In genomic region chr7:107064255-107064654, GRCh38 we compare ENCODE assay signal across 27 cellular contexts. TPM values are rescaled to one million over a fixed set of nuclear protein-coding genes. Genes with fewer than 3 reads are reported as not detected.
DNase-seq lines count a peak whose midpoint lies in the region; ATAC-seq and TF ChIP-seq lines count a peak whose summit lies in the region.
"Had no signal": no experiment of that assay in that cellular context is flagged by ENCODE, and none has a peak within 500 bp of the region (broad histone marks: within the 10 kb centered on the region; RNA-seq: fewer than 3 reads in every experiment).

No MANE protein-coding gene starts in this region.

- BruUV-seq in OCI-LY7 (replicated peaks; lab: Mats Ljungman, UMichigan) = no TSS peak

- H3K4me1 Mint-ChIP-seq in nephron progenitor cell (peaks cover 23% of the 10 kb centered on the region), chondrocyte (ENCODE audit: low read depth) (peaks cover 16% of the 10 kb centered on the region)
- no peaks in the 10 kb centered on the region for H3K4me1 Mint-ChIP-seq in activated naive CD8-positive, alpha-beta T cell treated with anti-CD3 and anti-CD28 coated beads, Interleukin-2, amount 50 U/mL, for 24 hours

- H3K4me2 ChIP-seq in OCI-LY7 (ENCODE audit: low read length) = peak overlapping the region; percentile 86
- H3K4me2 ChIP-seq: BLaER1, PC-9 had no signal

- H3K4me3 Mint-ChIP-seq in nephron progenitor cell = no peak overlapping the region
- H3K4me3 Mint-ChIP-seq in chondrocyte (ENCODE audit: unreplicated experiment) = no peak overlapping the region
- H3K4me3 Mint-ChIP-seq in activated naive CD8-positive, alpha-beta T cell treated with anti-CD3 and anti-CD28 coated beads, Interleukin-2, amount 50 U/mL, for 24 hours = no peak overlapping the region
- H3K4me3 Mint-ChIP-seq: CD4-positive, alpha-beta T cell; H9; HFFc6 had no signal

- CTCF ChIA-PET in OCI-LY7 (lab: Charles Lee; ENCODE audit: unreplicated experiment) = no interaction called here

- H3K27me3 Mint-ChIP-seq in nephron progenitor cell (ENCODE audit: low read depth, poor library complexity) (no peaks in the 10 kb centered on the region), chondrocyte (ENCODE audit: low read depth) (no peaks in the 10 kb centered on the region)
- peaks cover 2% of the 10 kb centered on the region for H3K27me3 Mint-ChIP-seq in activated naive CD8-positive, alpha-beta T cell treated with anti-CD3 and anti-CD28 coated beads, Interleukin-2, amount 50 U/mL, for 24 hours

- H2AFZ ChIP-seq in OCI-LY7 (ENCODE audit: low read length) = peak overlapping the region; percentile 5; the same call in 1 of the 2 replicates
- H2AFZ ChIP-seq: PC-9 had no signal

- H3K27ac ChIP-seq in OCI-LY7 (ENCODE audit: low read depth, low read length, poor library complexity, severe bottlenecking) (peak overlapping the region; percentile 67), dorsolateral prefrontal cortex (peak overlapping the region in 43 of 59 donors; percentile 8 to 91 (median 60)), temporal lobe (ENCODE audit: low read depth, low read length) (peak overlapping the region; percentile 69)
- H3K27ac ChIP-seq: BLaER1, HL-60, PC-9, SK-N-MC had no signal

- intact Hi-C loops in OCI-LY7 (cut with micrococcal nuclease; ENCODE audit: unreplicated experiment) = loop anchor here (1.0 kb wide), 1 partner anchor 26 kb away; no protein-coding TSS in a partner anchor
- intact Hi-C loops in dorsolateral prefrontal cortex (cut with DNase I) = no loop called here

- H3K36me3 Mint-ChIP-seq in nephron progenitor cell (ENCODE audit: low read depth) = no peaks in the 10 kb centered on the region
- no peaks in the 10 kb centered on the region for H3K36me3 Mint-ChIP-seq in chondrocyte (ENCODE audit: low read depth)
- H3K36me3 Mint-ChIP-seq in activated naive CD8-positive, alpha-beta T cell treated with anti-CD3 and anti-CD28 coated beads, Interleukin-2, amount 50 U/mL, for 24 hours (ENCODE audit: low read depth) = no peaks in the 10 kb centered on the region

- peaks cover 32% of the 10 kb centered on the region for H3K36me3 ChIP-seq in OCI-LY7 (ENCODE audit: insufficient read depth, low read length)
- H3K36me3 ChIP-seq: BLaER1 had no signal

- H3K27ac Mint-ChIP-seq in nephron progenitor cell (peak overlapping the region; percentile 53), chondrocyte (ENCODE audit: unreplicated experiment) (no peak overlapping the region)
- H3K27ac Mint-ChIP-seq in activated naive CD8-positive, alpha-beta T cell treated with anti-CD3 and anti-CD28 coated beads, Interleukin-2, amount 50 U/mL, for 24 hours = no peak overlapping the region
- H3K27ac Mint-ChIP-seq: CD4-positive, alpha-beta T cell; HFFc6 had no signal

- H3K9me3 ChIP-seq in OCI-LY7 (ENCODE audit: low read length) = peaks cover 16% of the 10 kb centered on the region; the same call in 1 of the 2 replicates
- H3K9me3 ChIP-seq: BLaER1 had no signal

- no peak for TF ChIP-seq CTCF in OCI-LY7 (conservative IDR thresholded peaks at IDR 0.05; ENCODE audit: low read length)
- TF ChIP-seq CTCF in dorsolateral prefrontal cortex (IDR thresholded peaks at IDR 0.05 in 54 of 56, conservative IDR thresholded peaks at IDR 0.05 in 2 of 56; ENCODE audit: low read depth in 1 of 56, partially characterized antibody in 56 of 56) = no peak
- TF ChIP-seq CTCF in nephron progenitor cell (IDR thresholded peaks at IDR 0.05) = no peak
- no peak for TF ChIP-seq CTCF in chondrocyte (IDR thresholded peaks at IDR 0.05)

- H3K4me3 ChIP-seq in OCI-LY7 (ENCODE audit: low read depth, low read length, poor library complexity, severe bottlenecking) = peak overlapping the region; percentile 50
- no peak overlapping the region for H3K4me3 ChIP-seq in dorsolateral prefrontal cortex
- H3K4me3 ChIP-seq: BLaER1, PC-9, SK-N-MC had no signal

- DNase-seq in OCI-LY7 (ENCODE audit: low spot score) (peak; percentile 56), dorsolateral prefrontal cortex (peak in 2 of 10 donors; percentile 15 to 27), nephron progenitor cell (no peak), chondrocyte (ENCODE audit: low spot score) (no peak), foreskin melanocyte (no peak)
- DNase-seq in activated naive CD8-positive, alpha-beta T cell treated with anti-CD3 and anti-CD28 coated beads, Interleukin-2, amount 50 U/mL, for 24 hours = no peak
- DNase-seq: CD4-positive, alpha-beta T cell; COR-L47; DMS79; H9; HFFc6; KG1; NCI-H1092 treated with DMSO at 0.1 percent for 48 hours; NCI-H146; NCI-H2029 treated with DMSO at 0.1 percent for 48 hours; NCI-H2171 treated with DMSO at 0.1 percent for 48 hours; NCI-H446 treated with DMSO at 0.1 percent for 48 hours; NCI-H526 treated with DMSO at 0.1 percent for 48 hours; PC-9; RPMI8226; SHP77 treated with DMSO at 0.1 percent for 48 hours had no signal

- no peaks in the 10 kb centered on the region for H3K27me3 ChIP-seq in dorsolateral prefrontal cortex
- H3K27me3 ChIP-seq: BLaER1 had no signal

- no peaks in the 10 kb centered on the region for H4K20me1 ChIP-seq in OCI-LY7 (ENCODE audit: insufficient read depth, low read length)
- H4K20me1 ChIP-seq: BLaER1 had no signal

- H3K9me3 Mint-ChIP-seq in nephron progenitor cell = no peaks in the 10 kb centered on the region
- H3K9me3 Mint-ChIP-seq in chondrocyte (ENCODE audit: low read depth) = no peaks in the 10 kb centered on the region
- H3K9me3 Mint-ChIP-seq in activated naive CD8-positive, alpha-beta T cell treated with anti-CD3 and anti-CD28 coated beads, Interleukin-2, amount 50 U/mL, for 24 hours = no peaks in the 10 kb centered on the region
- H3K9me3 Mint-ChIP-seq: CD4-positive, alpha-beta T cell; H9; HFFc6 had no signal

- POLR2A ChIA-PET in OCI-LY7 (lab: Charles Lee) = interaction anchor here (0.6 to 2.0 kb wide), 3 partner anchors 15 to 62 kb away, joined by 3 to 11 read pairs (median 6); no protein-coding TSS in a partner anchor

- ATAC-seq in HG02840 (IDR thresholded peaks at IDR 0.05; ENCODE audit: low FRiP score, unreplicated experiment) = no peak
- ATAC-seq in activated naive CD8-positive, alpha-beta T cell treated with anti-CD3 and anti-CD28 coated beads, Interleukin-2, amount 50 U/mL, for 24 hours = no peak

- no peaks in the 10 kb centered on the region for H3K9me2 ChIP-seq in OCI-LY7 (ENCODE audit: insufficient read depth, low read length)

- peaks cover 99% of the 10 kb centered on the region for H3K79me2 ChIP-seq in OCI-LY7 (ENCODE audit: insufficient read depth, low read depth, low read length)

- H3K4me1 ChIP-seq in OCI-LY7 (ENCODE audit: insufficient read depth, low read length, poor library complexity, severe bottlenecking) = peaks cover 62% of the 10 kb centered on the region
- H3K4me1 ChIP-seq: BLaER1 had no signal

RNA-seq across cellular contexts. Expression of gene PRKAR2B, which starts 19.8 kb away (rescaled TPM):
- total RNA-seq in OCI-LY7 (2014; rRNA removed; shearing (Covaris generic)) = 69.0 and 91.1 TPM in 2 replicates
- 210 and 290 TPM in 2 replicates for total RNA-seq in OCI-LY7 (2022)
- total RNA-seq in dorsolateral prefrontal cortex = 100 to 1,000 TPM in 1 of 120 experiments, 10 to 100 TPM in 119; 24.3 to 101 (median 69.4) TPM
- total RNA-seq in temporal lobe = 174 TPM
- total RNA-seq in chondrocyte = 0.69 to 2.0 TPM (median 0.87 TPM) in 3 replicates
- total RNA-seq: HT-29 had no signal
